ENCODE assay signal across 19 cellular contexts in the genomic region with DNA sequence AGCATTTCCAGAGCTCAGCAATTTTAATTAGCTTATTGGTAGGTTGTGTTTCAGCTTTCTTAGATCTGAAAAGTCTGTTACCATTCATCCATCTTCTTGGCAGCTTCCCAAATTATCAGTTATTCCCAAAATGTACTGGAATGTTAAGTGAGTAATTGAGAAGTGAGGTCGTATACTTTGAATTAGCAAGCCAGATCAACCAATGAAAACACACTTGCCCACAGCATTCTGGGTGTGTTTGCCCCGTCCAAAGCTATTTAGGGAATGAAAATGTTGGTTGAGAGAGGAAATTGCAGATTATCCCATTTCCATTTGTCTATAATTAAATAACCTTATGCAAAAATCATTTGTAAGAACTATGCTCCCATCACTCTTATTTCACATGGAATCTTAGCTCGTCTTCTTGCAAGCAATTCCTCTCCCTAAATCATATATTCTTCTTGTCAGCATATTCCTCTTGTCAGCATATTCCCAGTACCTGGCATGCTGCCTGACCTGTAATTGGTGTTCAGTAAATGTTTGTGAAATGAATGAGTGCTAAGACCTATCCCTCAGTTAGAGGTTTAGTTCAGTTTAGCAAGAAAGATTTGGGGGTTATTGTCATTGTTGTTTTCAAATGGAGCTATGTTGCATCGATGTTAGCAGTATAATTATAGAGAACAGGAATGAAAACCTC.
"Had no signal": no experiment of that assay in that cellular context is flagged by ENCODE, and none has a peak within 500 bp of the region (broad histone marks: within the 10 kb centered on the region; RNA-seq: fewer than 3 reads in every experiment).

No MANE protein-coding gene starts in this region.

- H3K36me3 ChIP-seq: neutrophil, pancreas, sigmoid colon, spleen, thoracic aorta, upper lobe of left lung had no signal

- H3K4me3 ChIP-seq: coronary artery, pancreas, sigmoid colon, spleen, thoracic aorta, upper lobe of left lung had no signal

- H3K27ac ChIP-seq: coronary artery, neutrophil, pancreas, sigmoid colon, spleen, thoracic aorta, upper lobe of left lung had no signal

- H3K9me3 ChIP-seq: neutrophil, pancreas, sigmoid colon, spleen, thoracic aorta, upper lobe of left lung had no signal

- ATAC-seq: activated CD4-positive, CD25-positive, alpha-beta regulatory T cell treated with anti-CD3 and anti-CD28 coated beads, Interleukin-2, amount 50 U/mL, for 24 hours; activated T-cell treated with anti-CD3 and anti-CD28 coated beads, Interleukin-2, amount 50 U/mL, for 4 hours; natural killer cell treated with Interleukin-12 subunit alpha and Interleukin-12 subunit beta and Interleukin-15 and Interleukin-18, amount 100 ng/mL, for 72 hours; pancreas; stimulated activated memory B cell treated with anti-CD40 and anti-IgM and Interleukin-4, amounts not matched to agents 10 μg/mL and 1 μg/mL and 100 μg/mL, for 72 hours had no signal

- DNase-seq: activated CD4-positive, alpha-beta T cell treated with anti-CD3 and anti-CD28 coated beads, Interleukin-2, amount 50 U/mL, for 1 hour; activated CD8-positive, alpha-beta memory T cell treated with anti-CD3 and anti-CD28 coated beads, Interleukin-2, amount 50 U/mL, for 4 hours; activated naive CD4-positive, alpha-beta T cell treated with anti-CD3 and anti-CD28 coated beads for 36 hours; activated T-cell treated with anti-CD3 and anti-CD28 coated beads, Interleukin-2, amount 50 U/mL, for 4 hours; anterior cingulate cortex; central memory CD4-positive, alpha-beta T cell; erythroblast; mesenchymal stem cell; pancreas; sigmoid colon; spleen; stimulated activated CD4-positive, alpha-beta T cell treated with anti-CD3 and anti-CD28 coated beads, Interleukin-4, amount 100 ng/mL, for 4 hours; upper lobe of left lung had no signal
